In the genomic region with DNA sequence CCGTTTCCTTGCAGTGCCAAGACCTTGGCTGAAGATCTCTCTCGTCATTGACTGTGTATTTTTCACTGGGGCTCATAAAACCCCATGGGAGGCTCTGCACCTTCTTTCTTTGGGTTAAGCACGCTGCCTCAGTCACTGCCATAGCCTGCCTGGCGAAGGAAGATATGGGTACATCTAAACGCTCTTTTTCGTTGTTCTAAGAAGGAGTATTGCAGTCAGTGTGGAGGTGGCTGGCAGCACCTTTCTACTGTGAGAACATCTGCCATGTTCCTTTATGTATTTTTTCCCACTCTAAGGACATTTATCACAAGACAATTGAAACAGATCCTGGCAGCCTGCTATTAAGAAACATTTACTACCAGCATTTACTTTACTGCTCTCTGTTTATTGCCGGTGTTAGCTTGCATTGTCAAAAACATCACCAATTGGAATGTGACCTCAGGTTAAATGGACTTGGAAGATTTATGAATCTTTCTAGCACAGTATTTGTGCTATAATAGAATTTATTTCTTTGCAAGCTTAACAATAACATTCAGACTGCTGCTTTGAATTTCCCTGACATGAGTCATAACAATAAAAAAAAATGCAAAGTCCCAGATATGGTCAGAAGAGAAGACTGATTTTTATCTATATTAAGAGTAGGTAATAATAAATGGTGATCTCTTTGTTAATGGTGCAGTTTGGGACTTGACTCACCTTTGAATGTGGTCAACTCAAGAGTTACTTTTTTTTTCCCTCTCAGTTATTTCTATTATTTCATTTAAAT, we compare ENCODE assay signal across 10 cellular contexts.
A peak's percentile ranks its signal among the peaks of the same experiment; 100 is the strongest.
DNase-seq lines count a peak whose midpoint lies in the region; ATAC-seq, FAIRE-seq and TF ChIP-seq lines count a peak whose summit lies in the region.
"Had no signal": no experiment of that assay in that cellular context is flagged by ENCODE, and none has a peak within 500 bp of the region (broad histone marks: within the 10 kb centered on the region; RNA-seq: fewer than 3 reads in every experiment).

No MANE protein-coding gene starts in this region.

- H3K9ac ChIP-seq in muscle layer of colon (ENCODE audit: low read length): no peak overlapping the region

- H3K4me1 ChIP-seq in adrenal gland (replicated peaks in 1 of 2) (peaks cover 12 to 25% of the 10 kb centered on the region in 2 donors), muscle layer of colon (ENCODE audit: insufficient read depth, low read length) (peaks cover 8% of the 10 kb centered on the region)

- peak; percentile 25 for FAIRE-seq in G401.6 (lab: Jason Lieb, UNC)

- peaks cover 2% of the 10 kb centered on the region for H3K4me1 Mint-ChIP-seq in activated naive CD4-positive, alpha-beta T cell treated with anti-CD3 and anti-CD28 coated beads for 36 hours (ENCODE audit: low read depth)

- peaks cover 4% of the 10 kb centered on the region for H3K27me3 Mint-ChIP-seq in activated naive CD4-positive, alpha-beta T cell treated with anti-CD3 and anti-CD28 coated beads for 36 hours (ENCODE audit: low read depth)

- H3K4me3 ChIP-seq in adrenal gland (no peak overlapping the region), muscle layer of colon (ENCODE audit: low read depth in 1 of 2, low read length in 2 of 2) (peak overlapping the region in 1 of 2 donors; percentile 17)

- H3K9me3 Mint-ChIP-seq in activated naive CD4-positive, alpha-beta T cell treated with anti-CD3 and anti-CD28 coated beads for 36 hours: peaks cover 8% of the 10 kb centered on the region

- no peaks in the 10 kb centered on the region for H3K9me3 ChIP-seq in adrenal gland (replicated peaks in 1 of 3)
- H3K9me3 ChIP-seq in muscle layer of colon (ENCODE audit: low read length): no peaks in the 10 kb centered on the region

- H3K27me3 ChIP-seq in adrenal gland (no peaks in the 10 kb centered on the region), muscle layer of colon (ENCODE audit: control insufficient read depth in 1 of 2, insufficient read depth in 2 of 2, low read length in 2 of 2) (no peaks in the 10 kb centered on the region)

- no peak for TF ChIP-seq CTCF in adrenal gland (IDR thresholded peaks at IDR 0.05)

- H3K36me3 ChIP-seq in adrenal gland (replicated peaks in 1 of 2): no peaks in the 10 kb centered on the region
- no peaks in the 10 kb centered on the region for H3K36me3 ChIP-seq in muscle layer of colon (ENCODE audit: insufficient read depth, low read length)

- intact Hi-C loops in adrenal gland (cut with DNase I): no loop called here
- intact Hi-C loops in activated naive CD4-positive, alpha-beta T cell treated with anti-CD3 and anti-CD28 coated beads for 36 hours (cut with micrococcal nuclease): no loop called here

- no peak for DNase-seq in adrenal gland
- DNase-seq in hypothalamus (lab: John Stamatoyannopoulos, UW): no peak
- no peak for DNase-seq in activated naive CD4-positive, alpha-beta T cell treated with anti-CD3 and anti-CD28 coated beads for 36 hours
- no peak for DNase-seq in NCI-H2107 treated with DMSO at 0.1 percent for 48 hours (lab: John Stamatoyannopoulos, UW; ENCODE audit: unreplicated experiment)
- DNase-seq: NCI-H1694 treated with DMSO at 0.1 percent for 48 hours had no signal

- TF ChIP-seq POLR2A in adrenal gland (IDR thresholded peaks at IDR 0.05): peak in 1 of 2 donors; percentile 10

- 60 to 63% (median 63%) methylated on average over 7 of the region's 7 CpGs for WGBS in adrenal gland, 4 donors

- no peak overlapping the region for H3K27ac Mint-ChIP-seq in activated naive CD4-positive, alpha-beta T cell treated with anti-CD3 and anti-CD28 coated beads for 36 hours
- H3K27ac Mint-ChIP-seq: stimulated activated naive CD8-positive, alpha-beta T cell treated with anti-CD3 and anti-CD28 coated beads, Interleukin-15, Interleukin-2, amounts not matched to agents 100 ng/mL and 50 ng/mL, for 24 hours had no signal

- no peak overlapping the region for H3K4me3 Mint-ChIP-seq in activated naive CD4-positive, alpha-beta T cell treated with anti-CD3 and anti-CD28 coated beads for 36 hours
- H3K4me3 Mint-ChIP-seq: stimulated activated naive CD8-positive, alpha-beta T cell treated with anti-CD3 and anti-CD28 coated beads, Interleukin-15, Interleukin-2, amounts not matched to agents 100 ng/mL and 50 ng/mL, for 24 hours had no signal

- H3K27ac ChIP-seq in adrenal gland (peak overlapping the region in 3 of 5 donors; percentile 41 to 79 (median 73)), muscle layer of colon (ENCODE audit: low read depth, low read length) (peak overlapping the region; percentile 28)

- CTCF ChIA-PET in activated naive CD4-positive, alpha-beta T cell treated with anti-CD3 and anti-CD28 coated beads for 36 hours (lab: Charles Lee): no interaction called here

- ATAC-seq in HG03342 (IDR thresholded peaks at IDR 0.05; ENCODE audit: unreplicated experiment) (peak; percentile 41), GM19023 (IDR thresholded peaks at IDR 0.05; ENCODE audit: unreplicated experiment) (no peak)

- no peaks in the 10 kb centered on the region for H3K36me3 Mint-ChIP-seq in activated naive CD4-positive, alpha-beta T cell treated with anti-CD3 and anti-CD28 coated beads for 36 hours (ENCODE audit: low read depth)
